1 cellular context compared by ENCODE assay signal in genomic region chr11:26715133-26715532, GRCh38.
TF ChIP-seq lines count a peak whose summit lies in the region.

No MANE protein-coding gene starts in this region.

TF ChIP-seq in HepG2, 621 proteins besides CTCF, POLR2A, EP300 and RAD21:
- peak; percentile 34; the same call in 1 of the 2 replicates for TF ChIP-seq LCORL (IDR thresholded peaks at IDR 0.05)
- TF ChIP-seq LCORL (CRISPR knock-in tag; IDR thresholded peaks at IDR 0.05), result no peak
- TF ChIP-seq ZNF839 (CRISPR knock-in tag; IDR thresholded peaks at IDR 0.05; ENCODE audit: borderline replicate concordance), result no peak
- TF ChIP-seq PITX1 (CRISPR knock-in tag; IDR thresholded peaks at IDR 0.05), result no peak
- TF ChIP-seq KLF13 (CRISPR knock-in tag; IDR thresholded peaks at IDR 0.05), result no peak
